8 cellular contexts compared by ENCODE assay signal in genomic region chr1:51535006-51535592, GRCh38. TPM values are rescaled to one million over a fixed set of nuclear protein-coding genes. Genes with fewer than 3 reads are reported as not detected.
DNase-seq lines count a peak whose midpoint lies in the region; ATAC-seq and TF ChIP-seq lines count a peak whose summit lies in the region.

No MANE protein-coding gene starts in this region.

- TF ChIP-seq CTCF in BJ (IDR thresholded peaks at IDR 0.05; ENCODE audit: insufficient read depth, low read depth, low read length): peak; percentile 85
- peak; percentile 78 for TF ChIP-seq CTCF in GM13976 (IDR thresholded peaks at IDR 0.05; ENCODE audit: borderline replicate concordance, control extremely low read depth, extremely low read depth, insufficient read depth, missing control alignments)
- TF ChIP-seq CTCF in foreskin keratinocyte (conservative IDR thresholded peaks at IDR 0.05): peak; percentile 85
- TF ChIP-seq CTCF in osteocyte (IDR thresholded peaks at IDR 0.05): peak; percentile 80

- no peak overlapping the region for H3K4me3 Mint-ChIP-seq in osteocyte (ENCODE audit: unreplicated experiment)

- no peak overlapping the region for H3K27ac ChIP-seq in foreskin keratinocyte

- H3K4me3 ChIP-seq in BJ (ENCODE audit: low read depth, low read length): no peak overlapping the region

- H3K4me1 Mint-ChIP-seq in osteocyte (ENCODE audit: unreplicated experiment): peaks cover 8% of the 10 kb centered on the region

- POLR2A ChIA-PET in BJ (lab: Charles Lee): no interaction called here

- no peaks in the 10 kb centered on the region for H3K9me3 Mint-ChIP-seq in osteocyte (ENCODE audit: unreplicated experiment)

- H3K4me1 ChIP-seq in foreskin keratinocyte: no peaks in the 10 kb centered on the region

- H3K27me3 Mint-ChIP-seq in osteocyte (ENCODE audit: unreplicated experiment): no peaks in the 10 kb centered on the region

- ATAC-seq in foreskin keratinocyte (peak; percentile 59), HG03439 (IDR thresholded peaks at IDR 0.05; ENCODE audit: unreplicated experiment) (no peak)

- peak; percentile 35 for DNase-seq in BJ (ENCODE audit: low read depth)
- DNase-seq in GM13976 (ENCODE audit: low spot score): no peak
- DNase-seq in NCI-H526 (lab: John Stamatoyannopoulos, UW): peak; percentile 27 to 64
- DNase-seq in activated T-cell treated with anti-CD3 and anti-CD28 coated beads, Interleukin-2, amount 50 U/mL, for 1 hour: peak; percentile 27
- DNase-seq in foreskin keratinocyte: peak in 1 of 2 donors; percentile 45
- no peak for DNase-seq in osteocyte (ENCODE audit: extremely low spot score, unreplicated experiment)
- DNase-seq in GM19238 (ENCODE audit: insufficient read length, low spot score): no peak

- H3K36me3 Mint-ChIP-seq in osteocyte (ENCODE audit: unreplicated experiment): no peaks in the 10 kb centered on the region

- CTCF ChIA-PET in BJ (lab: Yijun Ruan, JAX): interaction anchor here (0.8 to 1.5 kb wide), 8 partner anchors 9 to 761 kb away, joined by 3 to 6 read pairs (median 4); no protein-coding TSS in a partner anchor

- H3K36me3 ChIP-seq in BJ (ENCODE audit: control insufficient read depth, insufficient read depth, low read length): no peaks in the 10 kb centered on the region

- H3K27ac Mint-ChIP-seq in osteocyte (ENCODE audit: unreplicated experiment): peak overlapping the region; percentile 45

- H3K27me3 ChIP-seq in BJ (ENCODE audit: control insufficient read depth, insufficient read depth, low read length) (0 out of 2 replicates have a peak, but pooled peaks cover 2% of the 10 kb centered on the region), foreskin keratinocyte (no peaks in the 10 kb centered on the region)

- in situ Hi-C loops in GM13976 (cut with MboI; ENCODE audit: low sequenced_read_pairs, unreplicated experiment): loop anchor here (25.0 kb wide), 1 partner anchor 573 kb away; the partner anchor contains the start of genes CDKN2C and FAF1

RNA-seq across cellular contexts. Expression of gene EPS15, which starts 16.0 kb away (rescaled TPM):
- polyA plus RNA-seq in BJ (2011; rRNA removed) (18.7 and 38.2 TPM in 2 replicates), foreskin keratinocyte (8.6 and 9.1 TPM in 2 replicates)
- polyA minus RNA-seq in BJ (2011; rRNA and poly(A)+ RNA removed): 22.9 and 23.7 TPM in 2 replicates
- total RNA-seq in foreskin keratinocyte (36.2 and 39.2 TPM in 2 replicates), osteocyte (62.4 and 64.8 TPM in 2 replicates)

Comparison
In these comparisons a context has a peak if more than half of its experiments do, and no peak if none do; other contexts are left out.
1. DNase-seq: peak in BJ (single experiment), NCI-H526 (2 of 2) and activated T-cell treated with anti-CD3 and anti-CD28 coated beads, Interleukin-2, amount 50 U/mL, for 1 hour (single experiment); none in GM13976 (single experiment), osteocyte (single experiment) and GM19238 (single experiment).
2. Peak in every context shown above with its lines, with median percentiles within 50 percentile points of each other: CTCF ChIP-seq.